Comparison of ENCODE assay signal across 8 cellular contexts in genomic region chr18:77899972-77900754, GRCh38.
A peak's percentile ranks its signal among the peaks of the same experiment; 100 is the strongest.
DNase-seq lines count a peak whose midpoint lies in the region; ATAC-seq, FAIRE-seq and TF ChIP-seq lines count a peak whose summit lies in the region.

No MANE protein-coding gene starts in this region.

- H3T11ph ChIP-seq in H9 (ENCODE audit: low read length), result no peak overlapping the region

- H2BK12ac ChIP-seq in H9 (ENCODE audit: insufficient read length, low read depth, low read length), result no peak overlapping the region

- TF ChIP-seq CTCF in H9 (conservative IDR thresholded peaks at IDR 0.05) (peak; percentile 75), MM.1S (IDR thresholded peaks at IDR 0.05; ENCODE audit: low read length) (peak; percentile 41), colonic mucosa (IDR thresholded peaks at IDR 0.05) (peak; percentile 48), lower lobe of right lung (IDR thresholded peaks at IDR 0.05) (peak; percentile 70)

- H2AK5ac ChIP-seq in H9 (ENCODE audit: insufficient read length, low read length), result no peak overlapping the region

- no peaks in the 10 kb centered on the region for H4K20me1 ChIP-seq in H9 (ENCODE audit: control insufficient read depth, insufficient read depth, insufficient read length)
- H4K20me1 ChIP-seq in MM.1S (ENCODE audit: insufficient read depth, low read length), result no peaks in the 10 kb centered on the region

- H3K4me1 ChIP-seq in H9 (ENCODE audit: insufficient read depth, low read length) (no peaks in the 10 kb centered on the region; the same call in 1 of the 2 replicates), MM.1S (ENCODE audit: low read length) (no peaks in the 10 kb centered on the region), colonic mucosa (peaks cover 4% of the 10 kb centered on the region), lower lobe of right lung (peaks cover 8% of the 10 kb centered on the region)

- H2BK20ac ChIP-seq in H9 (ENCODE audit: low read depth, low read length, poor library complexity, severe bottlenecking), result no peak overlapping the region

- H3K79me2 ChIP-seq in H9 (ENCODE audit: insufficient read depth, low read length) (no peaks in the 10 kb centered on the region), MM.1S (ENCODE audit: low read length) (no peaks in the 10 kb centered on the region)

- H3K4me1 Mint-ChIP-seq in H9, result peaks cover 23 to 25% of the 10 kb centered on the region in 2 experiments

- no peak overlapping the region for H3K23ac ChIP-seq in H9 (ENCODE audit: insufficient read length, low read depth, low read length)

- peak overlapping the region; percentile 19 for H3K9ac ChIP-seq in H9 (ENCODE audit: extremely low read depth, insufficient read length, low read length)
- no peak overlapping the region for H3K9ac ChIP-seq in MM.1S (ENCODE audit: low read length)
- no peak overlapping the region for H3K9ac ChIP-seq in colonic mucosa (ENCODE audit: low read depth in 2 of 2, low read length in 2 of 2)

- no peak for FAIRE-seq in GM12891 (lab: Jason Lieb, UNC)

- no peaks in the 10 kb centered on the region for H3K36me3 Mint-ChIP-seq in H9 (ENCODE audit: insufficient read depth in 1 of 3, low read depth in 3 of 3)

- no peak overlapping the region for H3K27ac Mint-ChIP-seq in H9

- no peaks in the 10 kb centered on the region for H3K9me2 ChIP-seq in MM.1S (replicated peaks; ENCODE audit: insufficient read depth, low read length)

- H2BK120ac ChIP-seq in H9 (ENCODE audit: low read depth, low read length, poor library complexity, severe bottlenecking), result no peak overlapping the region

- H4K8ac ChIP-seq in H9 (replicated peaks; ENCODE audit: insufficient read length, low read depth, low read length), result no peak overlapping the region

- peak overlapping the region; percentile 62 for H3K4me2 ChIP-seq in H9 (ENCODE audit: insufficient read depth, insufficient read length, low read length)
- H3K4me2 ChIP-seq in MM.1S (ENCODE audit: low read depth, low read length), result no peak overlapping the region

- H3K9me3 Mint-ChIP-seq in H9, result no peaks in the 10 kb centered on the region

- H3K9me3 ChIP-seq in H9 (ENCODE audit: control insufficient read depth, low read depth, low read length) (no peaks in the 10 kb centered on the region), MM.1S (replicated peaks; ENCODE audit: insufficient read depth, low read length) (no peaks in the 10 kb centered on the region), colonic mucosa (no peaks in the 10 kb centered on the region), lower lobe of right lung (no peaks in the 10 kb centered on the region)

- no peaks in the 10 kb centered on the region for H3K79me1 ChIP-seq in H9 (ENCODE audit: insufficient read depth, low read depth, low read length, poor library complexity, severe bottlenecking)

- no peaks in the 10 kb centered on the region for H3F3A ChIP-seq in MM.1S (ENCODE audit: insufficient read depth, low read length)

- H3K23me2 ChIP-seq in H9 (ENCODE audit: insufficient read length, low read depth, low read length, poor library complexity, severe bottlenecking), result peaks cover 7% of the 10 kb centered on the region

- peak overlapping the region; percentile 71 to 74 for H3K4me3 Mint-ChIP-seq in H9

- intact Hi-C loops in colonic mucosa (cut with DNase I) (no loop called here), lower lobe of right lung (cut with DNase I) (no loop called here)

- H2AFZ ChIP-seq in H9 (ENCODE audit: low read length) (peak overlapping the region; percentile 95), MM.1S (ENCODE audit: low read length) (no peak overlapping the region)

- H3K14ac ChIP-seq in H9 (ENCODE audit: insufficient read depth, low read length), result peak overlapping the region; percentile 87

- no peaks in the 10 kb centered on the region for H3K36me3 ChIP-seq in MM.1S (replicated peaks; ENCODE audit: insufficient read depth, low read length)
- no peaks in the 10 kb centered on the region for H3K36me3 ChIP-seq in colonic mucosa
- no peaks in the 10 kb centered on the region for H3K36me3 ChIP-seq in lower lobe of right lung

- peak; percentile 74 for DNase-seq in GM12891 (ENCODE audit: insufficient read length, low spot score)
- peak; percentile 81 for DNase-seq in H9
- DNase-seq in MM.1S, result peak; percentile 25
- DNase-seq in activated CD4-positive, alpha-beta T cell treated with anti-CD3 and anti-CD28 coated beads for 1 hour, result peak; percentile 33
- DNase-seq in colonic mucosa, result no peak
- DNase-seq in lower lobe of right lung, result no peak
- peak; percentile 37 to 38 for DNase-seq in stimulated activated CD8-positive, alpha-beta memory T cell treated with anti-CD3 and anti-CD28 coated beads, Interleukin-2, amount 100 ng/mL, for 48 hours (ENCODE audit: low read depth in 2 of 2)
- no peak for DNase-seq in amniotic stem cell (lab: John Stamatoyannopoulos, UW)

- no peak overlapping the region; the same call in 1 of the 2 replicates for H2BK15ac ChIP-seq in H9 (ENCODE audit: low read depth, low read length)

- no peak for TF ChIP-seq POLR2A in GM12891 (IDR thresholded peaks at IDR 0.05; ENCODE audit: low read depth, low read length)

- H4K91ac ChIP-seq in H9 (ENCODE audit: insufficient read length, low read depth, low read length), result no peak overlapping the region

- peak; percentile 91 to 94 for ATAC-seq in lower lobe of right lung

- peak overlapping the region; percentile 70 for H3K18ac ChIP-seq in H9 (ENCODE audit: insufficient read length, low read depth, low read length)

- H3K4me3 ChIP-seq in MM.1S (ENCODE audit: low read length), result no peak overlapping the region
- no peak overlapping the region for H3K4me3 ChIP-seq in colonic mucosa
- H3K4me3 ChIP-seq in lower lobe of right lung, result peak overlapping the region; percentile 41

- no peak overlapping the region for H3K56ac ChIP-seq in H9 (ENCODE audit: insufficient read length, low read depth, low read length)

- H4K5ac ChIP-seq in H9 (ENCODE audit: insufficient read length, low read depth, low read length), result no peak overlapping the region

- H2BK5ac ChIP-seq in H9 (ENCODE audit: insufficient read length, low read length), result no peak overlapping the region

- no peak overlapping the region for H3K27ac ChIP-seq in H9 (ENCODE audit: insufficient read length, low read depth, low read length)
- H3K27ac ChIP-seq in MM.1S (ENCODE audit: low read length), result no peak overlapping the region
- no peak overlapping the region for H3K27ac ChIP-seq in colonic mucosa
- H3K27ac ChIP-seq in lower lobe of right lung, result no peak overlapping the region

- H3K27me3 Mint-ChIP-seq in H9 (ENCODE audit: low read depth), result peaks cover 1% of the 10 kb centered on the region; the same call in 1 of the 2 replicates

- WGBS in H9 (ENCODE audit: extremely low coverage, insufficient read length, low lambda C conversion rate), result no CpG with 5 or more reads among the region's 64 CpGs

- H3K4ac ChIP-seq in H9 (ENCODE audit: low read depth, low read length), result no peak overlapping the region

- H3K27me3 ChIP-seq in H9 (ENCODE audit: insufficient read depth, low read length), result no peaks in the 10 kb centered on the region
- no peaks in the 10 kb centered on the region for H3K27me3 ChIP-seq in MM.1S (replicated peaks; ENCODE audit: insufficient read depth, low read length)
- H3K27me3 ChIP-seq in colonic mucosa, result no peaks in the 10 kb centered on the region
- peaks cover 6% of the 10 kb centered on the region for H3K27me3 ChIP-seq in lower lobe of right lung (ENCODE audit: low read depth)

TF ChIP-seq in GM12891, 5 proteins besides CTCF, POLR2A, EP300 and RAD21:
- TF ChIP-seq TAF1 (IDR thresholded peaks at IDR 0.05; ENCODE audit: low read depth, low read length) (no peak), POLR2AphosphoS5 (IDR thresholded peaks at IDR 0.05; ENCODE audit: low read depth, low read length) (no peak), PAX5 (IDR thresholded peaks at IDR 0.05; ENCODE audit: insufficient read depth, low read length, severe bottlenecking) (no peak), POU2F2 (IDR thresholded peaks at IDR 0.05; ENCODE audit: low read depth, low read length) (no peak), SPI1 (IDR thresholded peaks at IDR 0.05; ENCODE audit: low read depth, low read length) (no peak)
TF ChIP-seq in GM12891: peak in this region for 0.

Comparison
In these comparisons a context has a peak if more than half of its experiments do, and no peak if none do; other contexts are left out.
1. DNase-seq: peak in GM12891 (single experiment), H9 (single experiment), MM.1S (single experiment), activated CD4-positive, alpha-beta T cell treated with anti-CD3 and anti-CD28 coated beads for 1 hour (single experiment) and stimulated activated CD8-positive, alpha-beta memory T cell treated with anti-CD3 and anti-CD28 coated beads, Interleukin-2, amount 100 ng/mL, for 48 hours (2 of 2); none in colonic mucosa (single experiment), lower lobe of right lung (single experiment) and amniotic stem cell (single experiment).
2. Peak in every context shown above with its lines, with median percentiles within 50 percentile points of each other: CTCF ChIP-seq.